In the genomic region with DNA sequence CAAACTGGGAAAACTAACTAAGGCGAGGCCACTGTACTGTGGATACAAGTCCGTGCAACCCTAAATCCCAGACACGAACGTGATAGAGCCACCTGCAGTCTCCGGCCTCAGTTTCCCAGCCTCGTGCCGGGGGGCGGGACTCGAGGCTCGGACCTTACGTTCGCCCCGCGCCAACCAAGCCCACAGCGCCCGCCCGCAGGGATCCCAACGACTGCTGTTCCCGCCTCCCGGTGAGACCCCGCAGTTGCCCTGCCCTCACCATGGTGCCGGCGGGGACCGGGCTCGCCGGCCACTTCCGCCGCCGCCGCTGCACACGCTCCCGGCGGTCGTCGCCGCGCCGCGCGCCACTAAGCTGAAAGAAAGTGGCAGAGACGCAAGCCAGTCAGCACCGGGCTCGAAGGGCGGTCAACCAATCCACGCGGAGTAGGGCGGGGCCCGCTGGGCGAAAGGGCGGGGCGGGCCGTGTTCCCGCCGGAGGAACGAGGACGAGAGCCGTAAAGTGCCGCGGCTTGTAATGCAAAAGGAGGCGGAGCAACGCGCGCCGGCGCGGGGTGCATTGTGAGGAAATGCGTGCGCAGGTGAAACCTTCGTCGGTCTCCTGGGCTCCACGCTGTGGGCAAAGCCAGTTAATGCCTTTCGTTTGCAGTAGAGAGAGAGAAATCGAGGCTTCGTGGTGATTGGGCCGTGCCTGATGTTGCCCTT, we compare ENCODE assay signal across 8 cellular contexts. TPM values are rescaled to one million over a fixed set of nuclear protein-coding genes. Genes with fewer than 3 reads are reported as not detected.
DNase-seq lines count a peak whose midpoint lies in the region; ATAC-seq, FAIRE-seq and TF ChIP-seq lines count a peak whose summit lies in the region.

Gene LSM4, minus strand, starts transcription at position 318 of the 702 bp plus-strand sequence. Its CDS starts 56 bp downstream, at position 262.

- H3K27ac ChIP-seq in A549, result peak within 1 kb of the TSS; percentile 93
- peak within 1 kb of the TSS; percentile 85 to 92 (median 88) for H3K27ac ChIP-seq in body of pancreas
- peak within 1 kb of the TSS; percentile 90 to 93 (median 92) for H3K27ac ChIP-seq in sigmoid colon

- H3K9me3 ChIP-seq in A549 (no peaks in the 10 kb centered on the region), body of pancreas (no peaks in the 10 kb centered on the region), sigmoid colon (no peaks in the 10 kb centered on the region)

- TF ChIP-seq RAD21 in A549 (conservative IDR thresholded peaks at IDR 0.05 in 1 of 2, IDR thresholded peaks at IDR 0.05 in 1 of 2), result peak; percentile 21 to 33; a peak in 3 of 5 replicates

- H3K27me3 ChIP-seq in body of pancreas, result no peaks in the 10 kb centered on the region
- H3K27me3 ChIP-seq in sigmoid colon, result no peaks in the 10 kb centered on the region

- DNase-seq in A549 (ENCODE audit: low read depth in 1 of 2, low spot score in 1 of 2) (peak; percentile 94 to 97), NCI-H2107 treated with DMSO at 0.1 percent for 48 hours (lab: John Stamatoyannopoulos, UW; ENCODE audit: unreplicated experiment) (peak; percentile 96), body of pancreas (peak; percentile 99), iPS DF 19.7 (ENCODE audit: low read depth, low spot score) (peak; percentile 92), sigmoid colon (peak; percentile 99)

- H3K36me3 ChIP-seq in body of pancreas (replicated peaks in 1 of 2; ENCODE audit: insufficient read depth in 1 of 2, low read depth in 2 of 2), result no peaks in the 10 kb centered on the region
- H3K36me3 ChIP-seq in sigmoid colon, result no peaks in the 10 kb centered on the region

- peak within 1 kb of the TSS; percentile 94 for H3K4me2 ChIP-seq in A549

- peak within 1 kb of the TSS; percentile 60 for H3K4me3 ChIP-seq in A549
- H3K4me3 ChIP-seq in body of pancreas, result peak within 1 kb of the TSS; percentile 50 to 66
- peak within 1 kb of the TSS; percentile 61 to 91 (median 84) for H3K4me3 ChIP-seq in sigmoid colon

- H3K4me1 ChIP-seq in A549, result peaks cover 40% of the 10 kb centered on the region
- peaks cover 55% of the 10 kb centered on the region for H3K4me1 ChIP-seq in body of pancreas
- peaks cover 0 to 45% (median 37%) of the 10 kb centered on the region in 4 donors for H3K4me1 ChIP-seq in sigmoid colon

- FAIRE-seq in A549 (lab: Jason Lieb, UNC) (no peak), TTC549 (lab: Jason Lieb, UNC) (peak; percentile 59)

- POLR2A ChIA-PET in A549 (lab: Yijun Ruan, JAX), result interaction anchor here (0.6 to 3.9 kb wide), 12 partner anchors 10 to 130 kb away, joined by 3 to 121 read pairs (median 4); partner anchors contain the start of genes GDF15, IQCN, JUND and MPV17L2

- TF ChIP-seq EP300 in A549 (IDR thresholded peaks at IDR 0.05) (no peak), sigmoid colon (IDR thresholded peaks at IDR 0.05) (no peak)

- intact Hi-C loops in body of pancreas (cut with DNase I), result no loop called here
- intact Hi-C loops in sigmoid colon (cut with DNase I), result loop anchor here (1.0 to 2.0 kb wide), 3 partner anchors 16 to 118 kb away; partner anchors contain the start of gene RAB3A

- CTCF ChIA-PET in A549 (lab: Yijun Ruan, JAX), result interaction anchor here (0.6 to 5.9 kb wide), 17 partner anchors 10 to 245 kb away, joined by 3 to 120 read pairs (median 4); partner anchors contain the start of genes IQCN, JUND and SSBP4

- TF ChIP-seq POLR2A in A549 (IDR thresholded peaks at IDR 0.05; ENCODE audit: low read length) (peak; percentile 62), GM18526 (IDR thresholded peaks at IDR 0.05; ENCODE audit: extremely low read depth, insufficient read length) (peak; percentile 85), body of pancreas (IDR thresholded peaks at IDR 0.05) (peak; percentile 66 to 78 (median 74)), sigmoid colon (IDR thresholded peaks at IDR 0.05) (peak; percentile 53 to 75)

- TF ChIP-seq CTCF in A549 (IDR thresholded peaks at IDR 0.05), result no peak
- peak in 6 of 7 experiments; percentile 5 to 70 (median 58) for TF ChIP-seq CTCF in body of pancreas (IDR thresholded peaks at IDR 0.05)
- TF ChIP-seq CTCF in sigmoid colon (IDR thresholded peaks at IDR 0.05), result no peak

- WGBS in A549 (ENCODE audit: missing lambda C conversion rate), result 3% methylated on average over 17 of the region's 75 CpGs
- WGBS in body of pancreas, 2 donors, result 0% methylated on average over 23 to 72 of the region's 75 CpGs
- WGBS in sigmoid colon, 2 donors, result 0 to 1% methylated on average over 75 of the region's 75 CpGs

- ATAC-seq in A549 (peak; percentile 97), HG03066 (IDR thresholded peaks at IDR 0.05; ENCODE audit: low read depth, unreplicated experiment) (peak; percentile 91), body of pancreas (peak; percentile 98)

TF ChIP-seq in A549, 52 proteins besides CTCF, POLR2A, EP300 and RAD21:
- TF ChIP-seq, protein P1, sequence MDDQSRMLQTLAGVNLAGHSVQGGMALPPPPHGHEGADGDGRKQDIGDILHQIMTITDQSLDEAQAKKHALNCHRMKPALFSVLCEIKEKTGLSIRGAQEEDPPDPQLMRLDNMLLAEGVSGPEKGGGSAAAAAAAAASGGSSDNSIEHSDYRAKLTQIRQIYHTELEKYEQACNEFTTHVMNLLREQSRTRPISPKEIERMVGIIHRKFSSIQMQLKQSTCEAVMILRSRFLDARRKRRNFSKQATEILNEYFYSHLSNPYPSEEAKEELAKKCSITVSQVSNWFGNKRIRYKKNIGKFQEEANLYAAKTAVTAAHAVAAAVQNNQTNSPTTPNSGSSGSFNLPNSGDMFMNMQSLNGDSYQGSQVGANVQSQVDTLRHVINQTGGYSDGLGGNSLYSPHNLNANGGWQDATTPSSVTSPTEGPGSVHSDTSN (IDR thresholded peaks at IDR 0.05), result peak; percentile 78
- TF ChIP-seq NR3C1 (IDR thresholded peaks at IDR 0.05) (no peak), EHMT2 (IDR thresholded peaks at IDR 0.05; ENCODE audit: low read depth) (no peak), CHD4 (IDR thresholded peaks at IDR 0.05; ENCODE audit: borderline replicate concordance) (no peak), HOXB5 (CRISPR knock-in tag; IDR thresholded peaks at IDR 0.05) (0 out of 2 replicates have a peak, but pooled peaks have one; percentile 60), JUN (IDR thresholded peaks at IDR 0.05) (peak; percentile 38 to 74; a peak in 4 of 5 replicates), MAX (IDR thresholded peaks at IDR 0.05) (peak; percentile 84), MYC (IDR thresholded peaks at IDR 0.05; ENCODE audit: borderline replicate concordance, low read length) (peak; percentile 57; the same call in 1 of the 2 replicates), HOXB13 (CRISPR knock-in tag; IDR thresholded peaks at IDR 0.05; ENCODE audit: low read depth) (peak; percentile 37; the same call in 1 of the 2 replicates), FOSL2 (IDR thresholded peaks at IDR 0.05) (no peak), FOSL2 (CRISPR knock-in tag; IDR thresholded peaks at IDR 0.05) (0 out of 2 replicates have a peak, but pooled peaks have one; percentile 3), SMC3 (IDR thresholded peaks at IDR 0.05) (peak; percentile 45; the same call in 2 of the 3 replicates)
- TF ChIP-seq, protein P2, sequence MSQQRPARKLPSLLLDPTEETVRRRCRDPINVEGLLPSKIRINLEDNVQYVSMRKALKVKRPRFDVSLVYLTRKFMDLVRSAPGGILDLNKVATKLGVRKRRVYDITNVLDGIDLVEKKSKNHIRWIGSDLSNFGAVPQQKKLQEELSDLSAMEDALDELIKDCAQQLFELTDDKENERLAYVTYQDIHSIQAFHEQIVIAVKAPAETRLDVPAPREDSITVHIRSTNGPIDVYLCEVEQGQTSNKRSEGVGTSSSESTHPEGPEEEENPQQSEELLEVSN (IDR thresholded peaks at IDR 0.05; ENCODE audit: borderline replicate concordance, low read depth), result peak; percentile 89

RNA-seq across cellular contexts. Expression of gene LSM4, which starts in this region (rescaled TPM):
- polyA plus RNA-seq in A549 (2011; rRNA removed) (106 and 154 TPM in 2 replicates), A549 (2017; fragmentation: RNase III; extraction: RNeasy Plus Mini Kit Qiagen cat#74134 plus additional on column Dnase treatment) (169 to 180 TPM (median 171 TPM) in 3 replicates), sigmoid colon (100 to 1,000 TPM; 214 to 285 (median 256) TPM)
- polyA plus RNA-seq in A549 (2012; cell fraction: cytosol; rRNA removed), result 311 and 362 TPM in 2 replicates
- 158 and 166 TPM in 2 replicates for polyA plus RNA-seq in A549 (2012; cell fraction: nucleus; rRNA removed)
- 51.2 and 54.0 TPM in 2 replicates for polyA minus RNA-seq in A549 (2011; rRNA and poly(A)+ RNA removed)
- total RNA-seq in body of pancreas (10 to 100 TPM; 45.7 to 94.6 TPM), sigmoid colon (100 to 1,000 TPM in 3 of 4 donors, 10 to 100 TPM in 1; 89.1 to 144 (median 119) TPM)

Comparison
In these comparisons a context has a peak if more than half of its experiments do, and no peak if none do; other contexts are left out.
1. Peak in every context shown above with its lines: DNase-seq, ATAC-seq, H3K4me3 ChIP-seq and H3K27ac ChIP-seq.
2. CTCF ChIP-seq: peak in body of pancreas (6 of 7); none in A549 (single experiment) and sigmoid colon (0 of 4).